Comparison of ENCODE assay signal across 8 cellular contexts in genomic region chr7:5421626-5422323, GRCh38. TPM values are rescaled to one million over a fixed set of nuclear protein-coding genes. Genes with fewer than 3 reads are reported as not detected.
DNase-seq lines count a peak whose midpoint lies in the region; ATAC-seq and TF ChIP-seq lines count a peak whose summit lies in the region.

No MANE protein-coding gene starts in this region.

- DNase-seq in Caco-2 (peak; percentile 82 to 90), foreskin keratinocyte (peak in 1 of 2 donors; percentile 34)
- no peak for DNase-seq in activated CD4-positive, alpha-beta memory T cell treated with anti-CD3 and anti-CD28 coated beads, Interleukin-2, amount 10 ng/mL, durations not matched to agents 7 days and 5 days

- CTCF ChIA-PET in Caco-2 (lab: Charles Lee): interaction anchor here (0.9 to 1.3 kb wide), 5 partner anchors 9 to 182 kb away, joined by 5 to 14 read pairs (median 6); no protein-coding TSS in a partner anchor
- CTCF ChIA-PET in activated CD4-positive, alpha-beta memory T cell treated with anti-CD3 and anti-CD28 coated beads, Interleukin-2, amount 10 ng/mL, durations not matched to agents 7 days and 5 days (lab: Charles Lee): interaction anchor here (0.6 to 2.9 kb wide), 4 partner anchors 13 to 182 kb away, joined by 3 to 19 read pairs (median 4); no protein-coding TSS in a partner anchor

- H3K27me3 ChIP-seq in Caco-2 (replicated peaks; ENCODE audit: control insufficient read depth, insufficient read depth, low read length) (no peaks in the 10 kb centered on the region), HUES6 (ENCODE audit: control insufficient read depth, insufficient read depth, low read length) (peaks cover 58% of the 10 kb centered on the region), foreskin keratinocyte (no peaks in the 10 kb centered on the region), neural cell (ENCODE audit: insufficient read depth, low read depth, low read length) (no peaks in the 10 kb centered on the region)

- peaks cover 91% of the 10 kb centered on the region for H3K79me2 ChIP-seq in neural cell (replicated peaks; ENCODE audit: insufficient read depth, low read length)

- intact Hi-C loops in Caco-2 (cut with micrococcal nuclease; ENCODE audit: unreplicated experiment): no loop called here

- POLR2A ChIA-PET in Caco-2 (lab: Charles Lee): interaction anchor here (0.6 to 1.0 kb wide), 7 partner anchors 8 to 111 kb away, joined by 3 to 12 read pairs (median 4); no protein-coding TSS in a partner anchor
- POLR2A ChIA-PET in activated CD4-positive, alpha-beta memory T cell treated with anti-CD3 and anti-CD28 coated beads, Interleukin-2, amount 10 ng/mL, durations not matched to agents 7 days and 5 days (lab: Charles Lee): interaction anchor here (1.1 to 3.7 kb wide), 3 partner anchors 21 to 102 kb away, joined by 4 to 31 read pairs (median 4); no protein-coding TSS in a partner anchor

- H3K36me3 Mint-ChIP-seq in Caco-2 (ENCODE audit: insufficient read depth, unreplicated experiment): peaks cover 86% of the 10 kb centered on the region
- H3K36me3 Mint-ChIP-seq in activated CD4-positive, alpha-beta memory T cell treated with anti-CD3 and anti-CD28 coated beads, Interleukin-2, amount 10 ng/mL, durations not matched to agents 7 days and 5 days (ENCODE audit: low read depth): peaks cover 7% of the 10 kb centered on the region

- ATAC-seq in foreskin keratinocyte (no peak), GM18861 (IDR thresholded peaks at IDR 0.05; ENCODE audit: unreplicated experiment) (no peak), HG03460 (IDR thresholded peaks at IDR 0.05; ENCODE audit: unreplicated experiment) (no peak), GM19397 (IDR thresholded peaks at IDR 0.05; ENCODE audit: unreplicated experiment) (no peak)

- H3K36me3 ChIP-seq in Caco-2 (ENCODE audit: control insufficient read depth, insufficient read depth, low read length) (peaks cover 2% of the 10 kb centered on the region; the same call in 1 of the 2 replicates), HUES6 (ENCODE audit: control insufficient read depth, insufficient read depth, low read length) (no peaks in the 10 kb centered on the region), neural cell (ENCODE audit: insufficient read depth, low read length) (no peaks in the 10 kb centered on the region)

- TF ChIP-seq CTCF in Caco-2 (IDR thresholded peaks at IDR 0.05; ENCODE audit: insufficient read depth in 1 of 2, low read depth in 1 of 2, low read length in 1 of 2, severe bottlenecking in 1 of 2, unreplicated experiment in 1 of 2): no peak
- no peak for TF ChIP-seq CTCF in foreskin keratinocyte (conservative IDR thresholded peaks at IDR 0.05)
- no peak for TF ChIP-seq CTCF in neural cell (IDR thresholded peaks at IDR 0.05; ENCODE audit: poor library complexity, severe bottlenecking)

- H3K9ac ChIP-seq in HUES6 (ENCODE audit: low read length) (peak overlapping the region; percentile 95), neural cell (ENCODE audit: low read length) (peak overlapping the region; percentile 99)

- peak overlapping the region; percentile 97; the same call in 1 of the 2 replicates for H3K27ac ChIP-seq in HUES6 (ENCODE audit: low read depth, low read length)
- peak overlapping the region; percentile 97 for H3K27ac ChIP-seq in foreskin keratinocyte
- H3K27ac ChIP-seq in neural cell (ENCODE audit: low read length): peak overlapping the region; percentile 99

- peaks cover 12% of the 10 kb centered on the region for H3K4me1 Mint-ChIP-seq in Caco-2 (ENCODE audit: low read depth, unreplicated experiment)
- peaks cover 43% of the 10 kb centered on the region for H3K4me1 Mint-ChIP-seq in activated CD4-positive, alpha-beta memory T cell treated with anti-CD3 and anti-CD28 coated beads, Interleukin-2, amount 10 ng/mL, durations not matched to agents 7 days and 5 days

- no peak overlapping the region for H2AFZ ChIP-seq in neural cell (ENCODE audit: low read depth, low read length)

- no peaks in the 10 kb centered on the region for H3K9me2 ChIP-seq in neural cell (ENCODE audit: insufficient read depth, low read length)

- peak overlapping the region; percentile 30 for H3K4me2 ChIP-seq in neural cell (ENCODE audit: low read length)

- TF ChIP-seq RAD21 in neural cell (conservative IDR thresholded peaks at IDR 0.05): no peak

- no peaks in the 10 kb centered on the region for H3K27me3 Mint-ChIP-seq in Caco-2 (ENCODE audit: insufficient read depth, unreplicated experiment)
- peaks cover 76% of the 10 kb centered on the region for H3K27me3 Mint-ChIP-seq in activated CD4-positive, alpha-beta memory T cell treated with anti-CD3 and anti-CD28 coated beads, Interleukin-2, amount 10 ng/mL, durations not matched to agents 7 days and 5 days

- peaks cover 6% of the 10 kb centered on the region for H4K20me1 ChIP-seq in neural cell (ENCODE audit: insufficient read depth)

- H3K4me1 ChIP-seq in Caco-2: peaks cover 18% of the 10 kb centered on the region
- peaks cover 31% of the 10 kb centered on the region for H3K4me1 ChIP-seq in HUES6 (ENCODE audit: control insufficient read depth, insufficient read depth, low read length)
- H3K4me1 ChIP-seq in foreskin keratinocyte: peaks cover 5% of the 10 kb centered on the region

- H3K9me3 ChIP-seq in Caco-2 (no peaks in the 10 kb centered on the region), HUES6 (ENCODE audit: control insufficient read depth, insufficient read depth, low read depth, low read length) (no peaks in the 10 kb centered on the region), neural cell (ENCODE audit: low read length) (no peaks in the 10 kb centered on the region)

- H3F3A ChIP-seq in neural cell (ENCODE audit: insufficient read depth, low read length, poor library complexity, severe bottlenecking): peaks cover 3% of the 10 kb centered on the region

- peak overlapping the region; percentile 91 for H3K4me3 Mint-ChIP-seq in Caco-2 (ENCODE audit: unreplicated experiment)
- peak overlapping the region; percentile 56 for H3K4me3 Mint-ChIP-seq in activated CD4-positive, alpha-beta memory T cell treated with anti-CD3 and anti-CD28 coated beads, Interleukin-2, amount 10 ng/mL, durations not matched to agents 7 days and 5 days

- H3K4me3 ChIP-seq in Caco-2 (ENCODE audit: low read depth, low read length) (peak overlapping the region; percentile 80), HUES6 (ENCODE audit: low read depth, low read length) (peak overlapping the region; percentile 69), neural cell (ENCODE audit: low read length) (peak overlapping the region; percentile 80)

- BruUV-seq in Caco-2 (replicated peaks; lab: Mats Ljungman, UMichigan): TSS peak; percentile 14

- no peaks in the 10 kb centered on the region for H3K9me3 Mint-ChIP-seq in Caco-2 (ENCODE audit: unreplicated experiment)
- H3K9me3 Mint-ChIP-seq in activated CD4-positive, alpha-beta memory T cell treated with anti-CD3 and anti-CD28 coated beads, Interleukin-2, amount 10 ng/mL, durations not matched to agents 7 days and 5 days: no peaks in the 10 kb centered on the region

- peak overlapping the region; percentile 97 for H3K27ac Mint-ChIP-seq in Caco-2 (ENCODE audit: unreplicated experiment)
- no peak overlapping the region for H3K27ac Mint-ChIP-seq in activated CD4-positive, alpha-beta memory T cell treated with anti-CD3 and anti-CD28 coated beads, Interleukin-2, amount 10 ng/mL, durations not matched to agents 7 days and 5 days

- no peak for TF ChIP-seq EP300 in neural cell (conservative IDR thresholded peaks at IDR 0.05; ENCODE audit: poor library complexity, severe bottlenecking)

TF ChIP-seq in neural cell, 6 proteins besides CTCF, POLR2A, EP300 and RAD21:
- TF ChIP-seq SMC3 (conservative IDR thresholded peaks at IDR 0.05; ENCODE audit: poor library complexity) (no peak), TAF1 (IDR thresholded peaks at IDR 0.05; ENCODE audit: low read depth) (peak; percentile 51), EZH2 (IDR thresholded peaks at IDR 0.05; ENCODE audit: borderline replicate concordance, insufficient read depth, low read length, poor library complexity, severe bottlenecking) (no peak), MXI1 (conservative IDR thresholded peaks at IDR 0.05; ENCODE audit: poor library complexity, severe bottlenecking) (no peak), POLR2AphosphoS5 (IDR thresholded peaks at IDR 0.05) (peak; percentile 30), REST (IDR thresholded peaks at IDR 0.05; ENCODE audit: borderline replicate concordance) (peak; percentile 77)
TF ChIP-seq in neural cell: peak in this region for 3.

RNA-seq across cellular contexts. Expression of gene TNRC18, which starts 1.9 kb away (rescaled TPM):
- total RNA-seq in Caco-2 (2022) (73.7 and 75.6 TPM in 2 replicates), foreskin keratinocyte (59.7 and 61.9 TPM in 2 replicates)
- 10 to 100 TPM; 56.5 to 57.6 TPM for total RNA-seq in activated CD4-positive, alpha-beta memory T cell treated with anti-CD3 and anti-CD28 coated beads, Interleukin-2, amount 10 ng/mL, durations not matched to agents 7 days and 5 days
- polyA plus RNA-seq in foreskin keratinocyte (15.0 and 19.3 TPM in 2 replicates), neural cell (23.6 and 28.6 TPM in 2 replicates)
- polyA minus RNA-seq in neural cell: 109 and 158 TPM in 2 replicates
